20 cellular contexts compared by ENCODE assay signal in the genomic region with DNA sequence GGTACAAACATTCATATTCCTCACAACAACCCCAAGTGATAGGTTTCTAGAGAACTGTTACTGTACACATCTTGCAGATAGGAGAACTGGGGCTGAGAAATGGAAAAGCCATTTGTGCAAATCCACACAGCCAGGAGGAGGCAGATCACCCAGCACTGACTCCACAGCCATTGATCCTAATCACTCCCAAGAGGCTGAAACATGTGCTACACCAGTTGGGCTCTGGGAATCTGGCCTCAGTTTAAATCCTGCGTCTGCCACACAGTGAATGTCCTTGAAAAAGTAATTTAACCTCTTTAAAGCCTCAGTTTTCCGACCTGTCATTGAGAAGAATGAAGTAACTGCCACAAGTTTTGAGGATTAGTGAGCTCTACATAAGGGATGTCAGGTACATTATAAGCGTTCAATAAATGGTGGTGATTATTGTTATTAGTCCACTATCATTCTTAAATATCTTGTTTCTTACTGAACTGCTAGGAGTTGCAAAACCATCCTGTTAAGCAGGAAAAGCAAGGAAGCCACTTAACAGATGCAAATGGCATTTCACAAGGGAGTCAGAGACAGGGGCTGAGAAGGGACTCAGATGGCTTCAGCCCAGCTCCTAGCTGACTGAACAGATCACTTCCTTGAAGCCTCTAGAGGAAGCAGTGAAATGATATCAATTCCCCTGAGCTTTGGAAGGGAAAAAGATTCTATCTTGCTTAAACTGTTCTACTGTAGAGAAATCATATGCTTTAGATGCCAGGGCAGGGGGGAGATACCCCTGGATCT.
DNase-seq lines count a peak whose midpoint lies in the region; TF ChIP-seq lines count a peak whose summit lies in the region.
"Had no signal": no experiment of that assay in that cellular context is flagged by ENCODE, and none has a peak within 500 bp of the region (broad histone marks: within the 10 kb centered on the region; RNA-seq: fewer than 3 reads in every experiment).

No MANE protein-coding gene starts in this region.

- no peak for TF ChIP-seq CTCF in NB4 (IDR thresholded peaks at IDR 0.05; ENCODE audit: low read depth, low read length)
- TF ChIP-seq CTCF in brain (conservative IDR thresholded peaks at IDR 0.05): no peak
- no peak for TF ChIP-seq CTCF in nephron progenitor cell (IDR thresholded peaks at IDR 0.05)
- TF ChIP-seq CTCF in sigmoid colon (IDR thresholded peaks at IDR 0.05): no peak

- H3K9me3 ChIP-seq in sigmoid colon: no peaks in the 10 kb centered on the region
- H3K9me3 ChIP-seq: gastroesophageal sphincter, psoas muscle had no signal

- WGBS in sigmoid colon, 2 donors: 52 to 71% methylated on average over 3 of the region's 3 CpGs

- H3K27ac ChIP-seq in sigmoid colon: no peak overlapping the region
- H3K27ac ChIP-seq: gastroesophageal sphincter, neural progenitor cell, psoas muscle had no signal

- H3K36me3 ChIP-seq in sigmoid colon: no peaks in the 10 kb centered on the region
- H3K36me3 ChIP-seq: gastroesophageal sphincter, neural progenitor cell had no signal

- no peak for TF ChIP-seq POLR2A in NB4 (IDR thresholded peaks at IDR 0.05; ENCODE audit: extremely low read depth, insufficient read length)
- TF ChIP-seq POLR2A in sigmoid colon (IDR thresholded peaks at IDR 0.05): no peak

- H3K27ac Mint-ChIP-seq in brain (peak overlapping the region in 3 of 5 experiments; percentile 27 to 85 (median 73)), nephron progenitor cell (peak overlapping the region; percentile 24)
- H3K27ac Mint-ChIP-seq: T-cell had no signal

- H3K27me3 ChIP-seq in sigmoid colon: no peaks in the 10 kb centered on the region
- H3K27me3 ChIP-seq: gastroesophageal sphincter, neural progenitor cell had no signal

- H3K4me3 ChIP-seq in NB4 (ENCODE audit: low read depth, low read length) (no peak overlapping the region), sigmoid colon (no peak overlapping the region)
- H3K4me3 ChIP-seq: gastroesophageal sphincter, neural progenitor cell, psoas muscle had no signal

- H3K4me1 Mint-ChIP-seq in brain: peaks cover 94% of the 10 kb centered on the region
- H3K4me1 Mint-ChIP-seq in nephron progenitor cell: peaks cover 57% of the 10 kb centered on the region
- H3K4me1 Mint-ChIP-seq: central memory CD8-positive, alpha-beta T cell; T-cell had no signal

- H3K36me3 Mint-ChIP-seq in brain (no peaks in the 10 kb centered on the region), nephron progenitor cell (ENCODE audit: low read depth) (no peaks in the 10 kb centered on the region)
- H3K36me3 Mint-ChIP-seq: T-cell had no signal

- H3K9me3 Mint-ChIP-seq in brain: no peaks in the 10 kb centered on the region
- H3K9me3 Mint-ChIP-seq in nephron progenitor cell: no peaks in the 10 kb centered on the region
- H3K9me3 Mint-ChIP-seq: central memory CD8-positive, alpha-beta T cell; neural progenitor cell; T-cell had no signal

- no peak for TF ChIP-seq EP300 in sigmoid colon (IDR thresholded peaks at IDR 0.05)

- H3K4me3 Mint-ChIP-seq in brain (no peak overlapping the region), nephron progenitor cell (no peak overlapping the region)
- H3K4me3 Mint-ChIP-seq: central memory CD8-positive, alpha-beta T cell; neural progenitor cell; T-cell had no signal

- intact Hi-C loops in sigmoid colon (cut with DNase I): no loop called here

- H3K27me3 Mint-ChIP-seq in brain (no peaks in the 10 kb centered on the region), nephron progenitor cell (ENCODE audit: low read depth, poor library complexity) (no peaks in the 10 kb centered on the region)

- no peaks in the 10 kb centered on the region for H3K4me1 ChIP-seq in sigmoid colon
- H3K4me1 ChIP-seq: gastroesophageal sphincter, psoas muscle had no signal

- DNase-seq in D341Med (ENCODE audit: low spot score): peak; percentile 47
- peak; percentile 2 for DNase-seq in NB4 (ENCODE audit: low read depth)
- no peak for DNase-seq in nephron progenitor cell
- DNase-seq in stimulated activated CD4-positive, alpha-beta T cell treated with anti-CD3 and anti-CD28 coated beads, Interleukin-4, amount 100 ng/mL, for 24 hours: no peak
- DNase-seq in sigmoid colon: no peak
- no peak for DNase-seq in GOT3 (lab: John Stamatoyannopoulos, UW)
- DNase-seq: activated naive CD4-positive, alpha-beta T cell; amygdala; COR-L47; GDM1; IMR-90; NCI-H1694 treated with DMSO at 0.1 percent for 48 hours; NCI-H446; psoas muscle; Right ventricle myocardium superior; T-cell had no signal

Comparison
In these comparisons a context has a peak if more than half of its experiments do, and no peak if none do; other contexts are left out.
1. DNase-seq: peak in D341Med (single experiment) and NB4 (single experiment); none in nephron progenitor cell (single experiment), stimulated activated CD4-positive, alpha-beta T cell treated with anti-CD3 and anti-CD28 coated beads, Interleukin-4, amount 100 ng/mL, for 24 hours (single experiment), sigmoid colon (single experiment) and GOT3 (single experiment).